In the genomic region with DNA sequence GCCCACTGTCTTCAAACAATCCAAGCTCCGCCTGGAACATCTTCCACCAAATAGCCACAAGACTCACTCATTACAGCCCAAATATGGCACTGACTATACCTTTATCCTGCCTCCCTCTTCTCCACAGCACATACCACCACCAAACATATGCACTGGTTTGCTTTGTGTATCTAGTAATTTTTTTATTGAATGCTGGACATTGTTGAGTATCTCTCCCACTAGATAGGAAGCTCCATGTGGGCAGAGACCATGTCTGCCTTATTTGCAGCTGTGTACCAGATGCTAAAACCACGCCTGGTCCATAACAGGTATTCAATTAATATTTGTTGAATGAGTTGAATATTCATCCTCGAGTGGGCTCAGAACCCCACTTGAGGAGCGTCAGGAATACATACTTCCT, we compare ENCODE assay signal across 26 cellular contexts.
"Had no signal": no experiment of that assay in that cellular context is flagged by ENCODE, and none has a peak within 500 bp of the region (broad histone marks: within the 10 kb centered on the region; RNA-seq: fewer than 3 reads in every experiment).

No MANE protein-coding gene starts in this region.

- H3K9ac ChIP-seq: neural progenitor cell, parathyroid adenoma had no signal

- H3K27me3 ChIP-seq: neural progenitor cell, ovary, right lobe of liver, sigmoid colon, thyroid gland, tibial nerve, upper lobe of left lung, vagina had no signal

- DNase-seq: natural killer cell; occipital lobe; ovary; posterior cingulate gyrus; psoas muscle; right cardiac atrium; right lobe of liver; sigmoid colon; small intestine; stimulated activated CD4-positive, alpha-beta T cell treated with anti-CD3 and anti-CD28 coated beads, Interleukin-15, amount 100 ng/mL, for 24 hours; stimulated activated CD4-positive, alpha-beta T cell treated with anti-CD3 and anti-CD28 coated beads, Interleukin-2, amount 100 ng/mL, for 24 hours; stimulated activated CD4-positive, alpha-beta T cell treated with anti-CD3 and anti-CD28 coated beads, Interleukin-2, amount 100 ng/mL, for 48 hours; stimulated activated CD4-positive, alpha-beta T cell treated with anti-CD3 and anti-CD28 coated beads, Interleukin-4, amount 100 ng/mL, for 24 hours; stimulated activated naive B cell treated with anti-CD40 and anti-IgM and Interleukin-4, amounts not matched to agents 10 μg/mL and 1 μg/mL and 100 μg/mL, for 72 hours; stimulated activated naive CD4-positive, alpha-beta T cell treated with Interleukin-2 at 50 U/mL for 16 hours; stomach; thyroid gland; trophoblast cell; upper lobe of left lung had no signal

- ATAC-seq: natural killer cell; psoas muscle; right cardiac atrium; right lobe of liver; stimulated activated effector memory CD8-positive, alpha-beta T cell treated with anti-CD3 and anti-CD28 coated beads, Interleukin-12 subunit alpha, Interleukin-12 subunit beta, amount 100 ng/mL, for 72 hours; stimulated activated naive B cell treated with anti-CD40 and anti-IgM and Interleukin-4, amounts not matched to agents 10 μg/mL and 1 μg/mL and 100 μg/mL, for 72 hours had no signal

- H3K27ac ChIP-seq: neural progenitor cell, ovary, parathyroid adenoma, psoas muscle, right lobe of liver, sigmoid colon, stomach, thoracic aorta, thyroid gland, tibial nerve, upper lobe of left lung, vagina had no signal

- H3K4me3 ChIP-seq: neural progenitor cell, ovary, psoas muscle, right lobe of liver, sigmoid colon, stomach, thoracic aorta, thyroid gland, tibial nerve, upper lobe of left lung, vagina had no signal

- FAIRE-seq: small intestine, urothelium cell line had no signal

- H2AFZ ChIP-seq: neural progenitor cell, parathyroid adenoma had no signal

- H3K9me3 ChIP-seq: psoas muscle, right lobe of liver, thoracic aorta, thyroid gland, upper lobe of left lung, vagina had no signal

- H3K4me1 ChIP-seq: neural progenitor cell, parathyroid adenoma, psoas muscle, right lobe of liver, sigmoid colon, stomach, tibial nerve, upper lobe of left lung, vagina had no signal

- H3K4me2 ChIP-seq: neural progenitor cell had no signal

- H3K79me2 ChIP-seq: parathyroid adenoma had no signal

- H3K36me3 ChIP-seq: neural progenitor cell, ovary, right lobe of liver, sigmoid colon, stomach, thoracic aorta, thyroid gland, tibial nerve, upper lobe of left lung, vagina had no signal
